8 cellular contexts compared by ENCODE assay signal in the genomic region with DNA sequence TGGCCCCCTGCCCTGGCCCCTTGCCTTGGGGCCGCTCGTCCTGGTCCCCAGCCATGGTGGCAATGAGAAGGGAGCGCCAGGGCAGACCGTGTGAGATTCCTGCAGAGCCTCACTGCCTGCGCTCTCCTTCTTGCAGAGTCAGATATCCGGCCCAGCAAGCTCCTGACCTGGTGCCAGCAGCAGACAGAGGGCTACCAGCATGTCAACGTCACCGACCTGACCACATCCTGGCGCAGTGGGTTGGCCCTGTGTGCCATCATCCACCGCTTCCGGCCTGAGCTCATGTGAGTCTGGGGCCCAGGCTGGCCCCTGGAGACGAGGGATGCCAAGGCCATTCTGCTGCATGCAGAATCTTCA.
DNase-seq lines count a peak whose midpoint lies in the region; ATAC-seq and TF ChIP-seq lines count a peak whose summit lies in the region.

No MANE protein-coding gene starts in this region.

- H3K27me3 ChIP-seq in DND-41 (ENCODE audit: insufficient read depth, low read length, poor library complexity) (no peaks in the 10 kb centered on the region), MM.1S (replicated peaks; ENCODE audit: insufficient read depth, low read length) (no peaks in the 10 kb centered on the region)

- no peaks in the 10 kb centered on the region for H4K20me1 ChIP-seq in DND-41 (ENCODE audit: insufficient read depth, low read length)
- H4K20me1 ChIP-seq in MM.1S (ENCODE audit: insufficient read depth, low read length) = no peaks in the 10 kb centered on the region

- H3K9ac ChIP-seq in DND-41 (ENCODE audit: low read depth, low read length) = peak overlapping the region; percentile 58
- H3K9ac ChIP-seq in MM.1S (ENCODE audit: low read length) = peak overlapping the region; percentile 76

- H3K9me3 Mint-ChIP-seq in type B pancreatic cell = no peaks in the 10 kb centered on the region

- peak; percentile 96 for DNase-seq in DND-41
- peak; percentile 90 for DNase-seq in MM.1S
- DNase-seq in activated CD8-positive, alpha-beta memory T cell treated with anti-CD3 and anti-CD28 coated beads for 24 hours = peak; percentile 90
- peak; percentile 60 for DNase-seq in effector CD8-positive, alpha-beta T cell (lab: John Stamatoyannopoulos, UW)
- peak; percentile 57 for DNase-seq in pons (ENCODE audit: low spot score)
- DNase-seq in type B pancreatic cell (ENCODE audit: extremely low spot score, unreplicated experiment) = no peak
- DNase-seq in NCI-H524 treated with DMSO at 0.1 percent for 48 hours (lab: John Stamatoyannopoulos, UW) = no peak

- H3K9me3 ChIP-seq in DND-41 (ENCODE audit: insufficient read depth, low read length, severe bottlenecking) = no peaks in the 10 kb centered on the region
- no peaks in the 10 kb centered on the region for H3K9me3 ChIP-seq in MM.1S (replicated peaks; ENCODE audit: insufficient read depth, low read length)

- H3K36me3 Mint-ChIP-seq in type B pancreatic cell = no peaks in the 10 kb centered on the region

- H3K9me2 ChIP-seq in MM.1S (replicated peaks; ENCODE audit: insufficient read depth, low read length) = no peaks in the 10 kb centered on the region

- H2AFZ ChIP-seq in DND-41 (ENCODE audit: low read depth, low read length) = peak overlapping the region; percentile 49
- peak overlapping the region; percentile 6; the same call in 1 of the 2 replicates for H2AFZ ChIP-seq in MM.1S (ENCODE audit: low read length)

- H3K36me3 ChIP-seq in DND-41 (ENCODE audit: insufficient read depth, low read length) (no peaks in the 10 kb centered on the region), MM.1S (replicated peaks; ENCODE audit: insufficient read depth, low read length) (no peaks in the 10 kb centered on the region)

- no peak overlapping the region for H3K4me3 Mint-ChIP-seq in type B pancreatic cell

- peaks cover 36% of the 10 kb centered on the region for H3K4me1 ChIP-seq in DND-41 (ENCODE audit: insufficient read depth, low read length)
- H3K4me1 ChIP-seq in MM.1S (ENCODE audit: low read length) = peaks cover 19% of the 10 kb centered on the region

- H3F3A ChIP-seq in MM.1S (ENCODE audit: insufficient read depth, low read length) = no peaks in the 10 kb centered on the region

- H3K4me1 Mint-ChIP-seq in type B pancreatic cell (ENCODE audit: unreplicated experiment) = peaks cover 25% of the 10 kb centered on the region

- peak overlapping the region; percentile 89 for H3K27ac Mint-ChIP-seq in type B pancreatic cell

- H3K27me3 Mint-ChIP-seq in type B pancreatic cell = no peaks in the 10 kb centered on the region

- peak; percentile 96 for ATAC-seq in DND-41 (ENCODE audit: insufficient read depth, low read depth)
- ATAC-seq in GM21786 (IDR thresholded peaks at IDR 0.05; ENCODE audit: unreplicated experiment) = peak; percentile 99

- H3K4me2 ChIP-seq in DND-41 (ENCODE audit: insufficient read depth, low read length) (peak overlapping the region; percentile 56), MM.1S (ENCODE audit: low read depth, low read length) (peak overlapping the region; percentile 68)

- no peak for TF ChIP-seq CTCF in DND-41 (IDR thresholded peaks at IDR 0.05; ENCODE audit: borderline replicate concordance, extremely low read depth, low read length, poor library complexity, severe bottlenecking)
- no peak for TF ChIP-seq CTCF in MM.1S (IDR thresholded peaks at IDR 0.05; ENCODE audit: low read length)
- TF ChIP-seq CTCF in type B pancreatic cell (conservative IDR thresholded peaks at IDR 0.05) = no peak

- H3K79me2 ChIP-seq in DND-41 (ENCODE audit: insufficient read depth, low read length) = no peaks in the 10 kb centered on the region
- H3K79me2 ChIP-seq in MM.1S (ENCODE audit: low read length) = no peaks in the 10 kb centered on the region

- peak overlapping the region in 1 of 2 experiments; percentile 44; a peak in 2 of 4 replicates for H3K4me3 ChIP-seq in DND-41 (ENCODE audit: low read depth in 1 of 2, low read length in 2 of 2)
- peak overlapping the region; percentile 39 for H3K4me3 ChIP-seq in MM.1S (ENCODE audit: low read length)

- H3K27ac ChIP-seq in DND-41 (ENCODE audit: low read length) (peak overlapping the region; percentile 93), MM.1S (ENCODE audit: low read length) (peak overlapping the region; percentile 82)

Comparison
In these comparisons a context has a peak if more than half of its experiments do, and no peak if none do; other contexts are left out.
1. DNase-seq: peak in DND-41 (single experiment), MM.1S (single experiment), activated CD8-positive, alpha-beta memory T cell treated with anti-CD3 and anti-CD28 coated beads for 24 hours (single experiment), effector CD8-positive, alpha-beta T cell (single experiment) and pons (single experiment); none in type B pancreatic cell (single experiment) and NCI-H524 treated with DMSO at 0.1 percent for 48 hours (single experiment).